ENCODE assay signal across 10 cellular contexts in the genomic region with DNA sequence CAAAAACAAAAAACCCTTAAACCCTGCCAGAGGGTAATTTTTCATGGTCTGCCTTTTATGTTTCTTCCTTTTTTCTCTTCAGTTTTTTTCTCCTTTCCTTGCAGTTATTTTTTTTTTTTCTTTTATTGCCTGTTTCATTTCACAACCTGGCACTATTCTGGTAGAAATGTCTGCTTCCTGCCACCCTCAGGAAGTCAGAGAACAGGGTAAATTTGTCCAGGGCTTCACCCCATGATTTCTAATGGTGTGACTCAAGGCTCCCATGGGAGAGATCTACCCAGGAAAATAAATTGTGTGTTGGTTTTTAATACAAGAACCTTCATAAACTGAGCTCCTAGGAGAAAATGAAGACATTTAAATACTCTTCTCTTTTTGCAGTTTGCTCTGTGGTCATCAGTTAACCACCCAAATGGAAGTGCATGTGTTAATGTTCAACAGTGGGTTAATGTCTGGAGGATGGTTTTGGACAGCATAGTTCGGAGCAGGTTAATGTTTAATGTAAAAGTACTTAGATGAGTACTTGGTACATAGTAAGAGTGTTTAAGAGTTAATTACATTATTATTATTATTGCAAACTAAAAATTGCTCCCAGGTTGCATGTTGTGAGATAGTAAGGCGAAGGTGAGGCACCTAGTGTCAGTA. TPM values are rescaled to one million over a fixed set of nuclear protein-coding genes. Genes with fewer than 3 reads are reported as not detected.
DNase-seq lines count a peak whose midpoint lies in the region; ATAC-seq and TF ChIP-seq lines count a peak whose summit lies in the region.
"Had no signal": no experiment of that assay in that cellular context is flagged by ENCODE, and none has a peak within 500 bp of the region (broad histone marks: within the 10 kb centered on the region; RNA-seq: fewer than 3 reads in every experiment).

No MANE protein-coding gene starts in this region.

- H3K4me1 Mint-ChIP-seq in activated CD8-positive, alpha-beta T cell treated with anti-CD3 and anti-CD28 coated beads for 36 hours (ENCODE audit: low read depth) = no peaks in the 10 kb centered on the region
- H3K4me1 Mint-ChIP-seq in stimulated activated naive CD8-positive, alpha-beta T cell treated with anti-CD3 and anti-CD28 coated beads, Interleukin-15, amount 100 ng/mL, for 72 hours = no peaks in the 10 kb centered on the region
- peaks cover 57% of the 10 kb centered on the region for H3K4me1 Mint-ChIP-seq in endothelial cell (ENCODE audit: unreplicated experiment)
- H3K4me1 Mint-ChIP-seq: activated naive CD8-positive, alpha-beta T cell treated with anti-CD3 and anti-CD28 coated beads, Interleukin-2, amount 10 ng/mL, durations not matched to agents 7 days and 5 days had no signal

- H3K4me3 ChIP-seq in tibial artery = no peak overlapping the region

- intact Hi-C loops in tibial artery (cut with DNase I; ENCODE audit: low total_unique reads) = no loop called here
- intact Hi-C loops in activated CD8-positive, alpha-beta T cell treated with anti-CD3 and anti-CD28 coated beads for 36 hours (cut with micrococcal nuclease) = no loop called here

- TF ChIP-seq CTCF in tibial artery (IDR thresholded peaks at IDR 0.05) (no peak), endothelial cell (IDR thresholded peaks at IDR 0.05; ENCODE audit: unreplicated experiment) (no peak)
- TF ChIP-seq CTCF in activated CD8-positive, alpha-beta T cell treated with anti-CD3 and anti-CD28 coated beads for 36 hours (IDR thresholded peaks at IDR 0.05) = no peak

- no peaks in the 10 kb centered on the region for H3K36me3 ChIP-seq in tibial artery

- peaks cover 2% of the 10 kb centered on the region for H3K27me3 Mint-ChIP-seq in activated CD8-positive, alpha-beta T cell treated with anti-CD3 and anti-CD28 coated beads for 36 hours
- H3K27me3 Mint-ChIP-seq in stimulated activated naive CD8-positive, alpha-beta T cell treated with anti-CD3 and anti-CD28 coated beads, Interleukin-15, amount 100 ng/mL, for 72 hours = peaks cover 16% of the 10 kb centered on the region
- H3K27me3 Mint-ChIP-seq in endothelial cell (ENCODE audit: unreplicated experiment) = peaks cover 5% of the 10 kb centered on the region

- H3K9me3 Mint-ChIP-seq in activated CD8-positive, alpha-beta T cell treated with anti-CD3 and anti-CD28 coated beads for 36 hours = no peaks in the 10 kb centered on the region
- H3K9me3 Mint-ChIP-seq in stimulated activated naive CD8-positive, alpha-beta T cell treated with anti-CD3 and anti-CD28 coated beads, Interleukin-15, amount 100 ng/mL, for 72 hours = no peaks in the 10 kb centered on the region
- H3K9me3 Mint-ChIP-seq in endothelial cell (ENCODE audit: unreplicated experiment) = no peaks in the 10 kb centered on the region
- H3K9me3 Mint-ChIP-seq: activated naive CD8-positive, alpha-beta T cell treated with anti-CD3 and anti-CD28 coated beads, Interleukin-2, amount 10 ng/mL, durations not matched to agents 7 days and 5 days had no signal

- peaks cover 0 to 16% (median 1%) of the 10 kb centered on the region in 4 donors for H3K4me1 ChIP-seq in tibial artery

- ATAC-seq in GM19395 (IDR thresholded peaks at IDR 0.05; ENCODE audit: unreplicated experiment) = peak; percentile 88
- peak; percentile 86 for ATAC-seq in HG03108 (IDR thresholded peaks at IDR 0.05; ENCODE audit: unreplicated experiment)
- ATAC-seq in activated CD8-positive, alpha-beta T cell treated with anti-CD3 and anti-CD28 coated beads for 36 hours = no peak
- ATAC-seq in stimulated activated naive CD8-positive, alpha-beta T cell treated with anti-CD3 and anti-CD28 coated beads, Interleukin-15, amount 100 ng/mL, for 72 hours = no peak

- H3K36me3 Mint-ChIP-seq in activated CD8-positive, alpha-beta T cell treated with anti-CD3 and anti-CD28 coated beads for 36 hours (ENCODE audit: low read depth) = no peaks in the 10 kb centered on the region
- H3K36me3 Mint-ChIP-seq in endothelial cell (ENCODE audit: low read depth, unreplicated experiment) = peaks cover 56% of the 10 kb centered on the region
- H3K36me3 Mint-ChIP-seq: activated naive CD8-positive, alpha-beta T cell treated with anti-CD3 and anti-CD28 coated beads, Interleukin-2, amount 10 ng/mL, durations not matched to agents 7 days and 5 days had no signal

- DNase-seq in fibroblast of gingiva (ENCODE audit: low read depth) = peak; percentile 42
- DNase-seq in tibial artery = peak in 1 of 2 donors; percentile 52
- no peak for DNase-seq in activated CD8-positive, alpha-beta T cell treated with anti-CD3 and anti-CD28 coated beads for 36 hours
- DNase-seq in stimulated activated naive CD8-positive, alpha-beta T cell treated with anti-CD3 and anti-CD28 coated beads, Interleukin-15, amount 100 ng/mL, for 72 hours = no peak
- no peak for DNase-seq in endothelial cell (ENCODE audit: low spot score)
- DNase-seq in T-helper 1 cell = no peak
- DNase-seq: activated naive CD8-positive, alpha-beta T cell treated with anti-CD3 and anti-CD28 coated beads, Interleukin-2, amount 10 ng/mL, durations not matched to agents 7 days and 5 days; stimulated activated CD4-positive, alpha-beta T cell treated with anti-CD3 and anti-CD28 coated beads, Interleukin-4, amount 100 ng/mL, for 4 hours had no signal

- H3K4me3 Mint-ChIP-seq in activated CD8-positive, alpha-beta T cell treated with anti-CD3 and anti-CD28 coated beads for 36 hours = no peak overlapping the region
- H3K4me3 Mint-ChIP-seq in stimulated activated naive CD8-positive, alpha-beta T cell treated with anti-CD3 and anti-CD28 coated beads, Interleukin-15, amount 100 ng/mL, for 72 hours = no peak overlapping the region
- no peak overlapping the region for H3K4me3 Mint-ChIP-seq in endothelial cell (ENCODE audit: unreplicated experiment)
- H3K4me3 Mint-ChIP-seq: activated naive CD8-positive, alpha-beta T cell treated with anti-CD3 and anti-CD28 coated beads, Interleukin-2, amount 10 ng/mL, durations not matched to agents 7 days and 5 days had no signal

- POLR2A ChIA-PET in activated CD8-positive, alpha-beta T cell treated with anti-CD3 and anti-CD28 coated beads for 36 hours (lab: Charles Lee) = no interaction called here

- no peaks in the 10 kb centered on the region for H3K27me3 ChIP-seq in tibial artery

- no peaks in the 10 kb centered on the region for H3K9me3 ChIP-seq in tibial artery

- CTCF ChIA-PET in activated CD8-positive, alpha-beta T cell treated with anti-CD3 and anti-CD28 coated beads for 36 hours (lab: Charles Lee) = no interaction called here

- H3K27ac Mint-ChIP-seq in activated CD8-positive, alpha-beta T cell treated with anti-CD3 and anti-CD28 coated beads for 36 hours = no peak overlapping the region
- no peak overlapping the region for H3K27ac Mint-ChIP-seq in stimulated activated naive CD8-positive, alpha-beta T cell treated with anti-CD3 and anti-CD28 coated beads, Interleukin-15, amount 100 ng/mL, for 72 hours
- no peak overlapping the region for H3K27ac Mint-ChIP-seq in endothelial cell (ENCODE audit: unreplicated experiment)
- H3K27ac Mint-ChIP-seq: activated naive CD8-positive, alpha-beta T cell treated with anti-CD3 and anti-CD28 coated beads, Interleukin-2, amount 10 ng/mL, durations not matched to agents 7 days and 5 days had no signal

- H3K27ac ChIP-seq in tibial artery = peak overlapping the region; percentile 53 to 54

RNA-seq across cellular contexts. Expression of a gene that starts 45.9 kb away (rescaled TPM):
- total RNA-seq in activated CD8-positive, alpha-beta T cell treated with anti-CD3 and anti-CD28 coated beads for 36 hours = not detected
- 238 TPM for total RNA-seq in endothelial cell (ENCODE audit: unreplicated experiment)
- total RNA-seq: activated naive CD8-positive, alpha-beta T cell treated with anti-CD3 and anti-CD28 coated beads, Interleukin-2, amount 10 ng/mL, durations not matched to agents 7 days and 5 days had no signal

Comparison
In these comparisons a context has a peak if more than half of its experiments do, and no peak if none do; other contexts are left out.
1. ATAC-seq: peak in GM19395 (single experiment) and HG03108 (single experiment); none in activated CD8-positive, alpha-beta T cell treated with anti-CD3 and anti-CD28 coated beads for 36 hours (single experiment) and stimulated activated naive CD8-positive, alpha-beta T cell treated with anti-CD3 and anti-CD28 coated beads, Interleukin-15, amount 100 ng/mL, for 72 hours (single experiment).
2. RNA of a gene that starts 45.9 kb away (total RNA-seq): 238 TPM in endothelial cell (single experiment); not detected in activated CD8-positive, alpha-beta T cell treated with anti-CD3 and anti-CD28 coated beads for 36 hours; every median in the first group is over 100 times any median in the second.